1 cellular context compared by ENCODE assay signal in the genomic region with DNA sequence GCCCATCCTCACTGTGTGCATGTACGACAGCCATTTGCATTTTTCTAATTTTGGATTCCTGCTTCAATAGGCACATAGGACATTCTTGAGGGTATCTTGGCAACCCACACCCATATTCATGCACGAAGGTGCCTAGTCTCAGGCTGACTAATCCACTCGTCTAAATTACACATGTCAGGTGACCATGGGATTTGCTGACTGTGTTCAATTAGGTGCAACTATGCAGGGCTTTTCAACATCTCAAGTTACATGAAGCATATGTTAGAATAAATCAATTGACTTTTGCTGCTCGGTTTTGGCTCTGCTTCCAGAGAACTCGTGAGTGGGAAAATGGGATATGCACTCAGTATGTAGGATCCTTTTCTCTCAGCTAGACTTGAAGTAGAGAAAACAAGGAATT.
A peak's percentile ranks its signal among the peaks of the same experiment; 100 is the strongest.
TF ChIP-seq lines count a peak whose summit lies in the region.

No MANE protein-coding gene starts in this region.

TF ChIP-seq in Ishikawa, 13 proteins besides CTCF, POLR2A, EP300 and RAD21 (continued from another document):
- TF ChIP-seq, protein P1, sequence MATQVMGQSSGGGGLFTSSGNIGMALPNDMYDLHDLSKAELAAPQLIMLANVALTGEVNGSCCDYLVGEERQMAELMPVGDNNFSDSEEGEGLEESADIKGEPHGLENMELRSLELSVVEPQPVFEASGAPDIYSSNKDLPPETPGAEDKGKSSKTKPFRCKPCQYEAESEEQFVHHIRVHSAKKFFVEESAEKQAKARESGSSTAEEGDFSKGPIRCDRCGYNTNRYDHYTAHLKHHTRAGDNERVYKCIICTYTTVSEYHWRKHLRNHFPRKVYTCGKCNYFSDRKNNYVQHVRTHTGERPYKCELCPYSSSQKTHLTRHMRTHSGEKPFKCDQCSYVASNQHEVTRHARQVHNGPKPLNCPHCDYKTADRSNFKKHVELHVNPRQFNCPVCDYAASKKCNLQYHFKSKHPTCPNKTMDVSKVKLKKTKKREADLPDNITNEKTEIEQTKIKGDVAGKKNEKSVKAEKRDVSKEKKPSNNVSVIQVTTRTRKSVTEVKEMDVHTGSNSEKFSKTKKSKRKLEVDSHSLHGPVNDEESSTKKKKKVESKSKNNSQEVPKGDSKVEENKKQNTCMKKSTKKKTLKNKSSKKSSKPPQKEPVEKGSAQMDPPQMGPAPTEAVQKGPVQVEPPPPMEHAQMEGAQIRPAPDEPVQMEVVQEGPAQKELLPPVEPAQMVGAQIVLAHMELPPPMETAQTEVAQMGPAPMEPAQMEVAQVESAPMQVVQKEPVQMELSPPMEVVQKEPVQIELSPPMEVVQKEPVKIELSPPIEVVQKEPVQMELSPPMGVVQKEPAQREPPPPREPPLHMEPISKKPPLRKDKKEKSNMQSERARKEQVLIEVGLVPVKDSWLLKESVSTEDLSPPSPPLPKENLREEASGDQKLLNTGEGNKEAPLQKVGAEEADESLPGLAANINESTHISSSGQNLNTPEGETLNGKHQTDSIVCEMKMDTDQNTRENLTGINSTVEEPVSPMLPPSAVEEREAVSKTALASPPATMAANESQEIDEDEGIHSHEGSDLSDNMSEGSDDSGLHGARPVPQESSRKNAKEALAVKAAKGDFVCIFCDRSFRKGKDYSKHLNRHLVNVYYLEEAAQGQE (IDR thresholded peaks at IDR 0.05; ENCODE audit: low read depth) = no peak
- TF ChIP-seq EGR1 (IDR thresholded peaks at IDR 0.05) = no peak
- no peak for TF ChIP-seq FOXM1 (IDR thresholded peaks at IDR 0.05; ENCODE audit: borderline replicate concordance, low read depth)
- peak; percentile 31; the same call in 1 of the 2 replicates for TF ChIP-seq TEAD4 (IDR thresholded peaks at IDR 0.05)
